Comparison of ENCODE assay signal across 20 cellular contexts in genomic region chr5:107958861-107959260, GRCh38.
A peak's percentile ranks its signal among the peaks of the same experiment; 100 is the strongest.
DNase-seq lines count a peak whose midpoint lies in the region; ATAC-seq and TF ChIP-seq lines count a peak whose summit lies in the region.
"Had no signal": no experiment of that assay in that cellular context is flagged by ENCODE, and none has a peak within 500 bp of the region (broad histone marks: within the 10 kb centered on the region; RNA-seq: fewer than 3 reads in every experiment).

No MANE protein-coding gene starts in this region.

- H3K4me1 Mint-ChIP-seq in CD4-positive, CD25-positive, alpha-beta regulatory T cell: peaks cover 0 to 13% (median 3%) of the 10 kb centered on the region in 4 donors
- peaks cover 40% of the 10 kb centered on the region for H3K4me1 Mint-ChIP-seq in glutamatergic neuron (ENCODE audit: low read depth, unreplicated experiment)

- TF ChIP-seq CTCF in OCI-LY7 (conservative IDR thresholded peaks at IDR 0.05; ENCODE audit: low read length) (no peak), glutamatergic neuron (IDR thresholded peaks at IDR 0.05; ENCODE audit: partially characterized antibody, unreplicated experiment) (no peak)

- peak overlapping the region in 2 of 3 donors; percentile 6 to 27 for H3K27ac Mint-ChIP-seq in CD4-positive, CD25-positive, alpha-beta regulatory T cell
- H3K27ac Mint-ChIP-seq in glutamatergic neuron (ENCODE audit: unreplicated experiment): peak overlapping the region; percentile 67

- H4K20me1 ChIP-seq in OCI-LY7 (ENCODE audit: insufficient read depth, low read length): no peaks in the 10 kb centered on the region

- no peak overlapping the region for H2AFZ ChIP-seq in OCI-LY7 (ENCODE audit: low read length)
- H2AFZ ChIP-seq: PC-9 had no signal

- H3K9me3 ChIP-seq in CD4-positive, CD25-positive, alpha-beta regulatory T cell (ENCODE audit: control insufficient read depth in 2 of 2, low read length in 2 of 2): no peaks in the 10 kb centered on the region
- H3K9me3 ChIP-seq in OCI-LY7 (ENCODE audit: low read length): no peaks in the 10 kb centered on the region
- H3K9me3 ChIP-seq: SJCRH30 had no signal

- no peaks in the 10 kb centered on the region for H3K79me2 ChIP-seq in OCI-LY7 (ENCODE audit: insufficient read depth, low read depth, low read length)

- POLR2A ChIA-PET in OCI-LY7 (lab: Charles Lee): no interaction called here

- no peak overlapping the region for H3K4me3 ChIP-seq in CD4-positive, CD25-positive, alpha-beta regulatory T cell (ENCODE audit: low read depth, low read length)
- H3K4me3 ChIP-seq in OCI-LY7 (ENCODE audit: low read depth, low read length, poor library complexity, severe bottlenecking): no peak overlapping the region
- H3K4me3 ChIP-seq: PC-9, SJCRH30 had no signal

- no TSS peak for BruUV-seq in OCI-LY7 (replicated peaks; lab: Mats Ljungman, UMichigan)

- no peaks in the 10 kb centered on the region for H3K36me3 Mint-ChIP-seq in CD4-positive, CD25-positive, alpha-beta regulatory T cell
- no peaks in the 10 kb centered on the region for H3K36me3 Mint-ChIP-seq in glutamatergic neuron (ENCODE audit: unreplicated experiment)

- no peak overlapping the region for H3K27ac ChIP-seq in CD4-positive, CD25-positive, alpha-beta regulatory T cell (ENCODE audit: insufficient read depth, low read length, poor library complexity, severe bottlenecking)
- H3K27ac ChIP-seq in OCI-LY7 (ENCODE audit: low read depth, low read length, poor library complexity, severe bottlenecking): no peak overlapping the region
- H3K27ac ChIP-seq: C4-2B, PC-9, SJCRH30 had no signal

- CTCF ChIA-PET in OCI-LY7 (lab: Charles Lee; ENCODE audit: unreplicated experiment): interaction anchor here (0.6 kb wide), 1 partner anchor 946 kb away, joined by 3 read pairs; no protein-coding TSS in a partner anchor

- DNase-seq in activated CD4-positive, CD25-positive, alpha-beta regulatory T cell treated with anti-CD3 and anti-CD28 coated beads, Interleukin-2, amount 50 U/mL, for 72 hours: no peak
- DNase-seq in CD4-positive, CD25-positive, alpha-beta regulatory T cell: peak in 1 of 3 donors; percentile 47
- DNase-seq in OCI-LY7 (ENCODE audit: low spot score) (peak; percentile 2), glutamatergic neuron (no peak), inferior parietal cortex (ENCODE audit: extremely low spot score) (no peak), HUDEP-2 (lab: John Stamatoyannopoulos, UW; ENCODE audit: unreplicated experiment in 76 of 76) (no peak), KG1 (lab: John Stamatoyannopoulos, UW) (no peak)
- DNase-seq: COR-L47, DMS79, H7, Kasumi-1, MM.1S, NCI-H1092 treated with DMSO at 0.1 percent for 48 hours, NCI-H1694 treated with DMSO at 0.1 percent for 48 hours, NCI-H2107, NCI-H526 treated with DMSO at 0.1 percent for 48 hours, PC-9, SJCRH30 had no signal

- no peaks in the 10 kb centered on the region for H3K36me3 ChIP-seq in CD4-positive, CD25-positive, alpha-beta regulatory T cell (ENCODE audit: control insufficient read depth, insufficient read depth, low read length)
- no peaks in the 10 kb centered on the region for H3K36me3 ChIP-seq in OCI-LY7 (ENCODE audit: insufficient read depth, low read length)
- H3K36me3 ChIP-seq: SJCRH30 had no signal

- no peaks in the 10 kb centered on the region for H3K27me3 Mint-ChIP-seq in CD4-positive, CD25-positive, alpha-beta regulatory T cell
- no peaks in the 10 kb centered on the region for H3K27me3 Mint-ChIP-seq in glutamatergic neuron (ENCODE audit: unreplicated experiment)

- no peaks in the 10 kb centered on the region for H3K9me2 ChIP-seq in OCI-LY7 (ENCODE audit: insufficient read depth, low read length)

- peak; percentile 64 to 67 for ATAC-seq in activated CD4-positive, CD25-positive, alpha-beta regulatory T cell treated with anti-CD3 and anti-CD28 coated beads, Interleukin-2, amount 50 U/mL, for 24 hours
- ATAC-seq in CD4-positive, CD25-positive, alpha-beta regulatory T cell (ENCODE audit: low read depth in 2 of 2): no peak

- intact Hi-C loops in OCI-LY7 (cut with micrococcal nuclease; ENCODE audit: unreplicated experiment): no loop called here

- H3K4me3 Mint-ChIP-seq in CD4-positive, CD25-positive, alpha-beta regulatory T cell: no peak overlapping the region
- no peak overlapping the region for H3K4me3 Mint-ChIP-seq in glutamatergic neuron (ENCODE audit: unreplicated experiment)

- no peaks in the 10 kb centered on the region for H3K9me3 Mint-ChIP-seq in CD4-positive, CD25-positive, alpha-beta regulatory T cell
- peaks cover 2% of the 10 kb centered on the region for H3K9me3 Mint-ChIP-seq in glutamatergic neuron (ENCODE audit: unreplicated experiment)

- no peaks in the 10 kb centered on the region for H3K4me1 ChIP-seq in CD4-positive, CD25-positive, alpha-beta regulatory T cell (ENCODE audit: control insufficient read depth, insufficient read depth, low read length, poor library complexity, severe bottlenecking)
- H3K4me1 ChIP-seq in OCI-LY7 (ENCODE audit: insufficient read depth, low read length, poor library complexity, severe bottlenecking): no peaks in the 10 kb centered on the region
- H3K4me1 ChIP-seq: SJCRH30 had no signal

- H3K27me3 ChIP-seq in CD4-positive, CD25-positive, alpha-beta regulatory T cell (ENCODE audit: control insufficient read depth, insufficient read depth, low read length): no peaks in the 10 kb centered on the region
- H3K27me3 ChIP-seq: SJCRH30 had no signal

- no peak overlapping the region for H3K4me2 ChIP-seq in OCI-LY7 (ENCODE audit: low read length)
- H3K4me2 ChIP-seq: PC-9 had no signal

Comparison
In these comparisons a context has a peak if more than half of its experiments do, and no peak if none do; other contexts are left out.
1. ATAC-seq: peak in activated CD4-positive, CD25-positive, alpha-beta regulatory T cell treated with anti-CD3 and anti-CD28 coated beads, Interleukin-2, amount 50 U/mL, for 24 hours (2 of 2); none in CD4-positive, CD25-positive, alpha-beta regulatory T cell (0 of 2).